In the genomic region with DNA sequence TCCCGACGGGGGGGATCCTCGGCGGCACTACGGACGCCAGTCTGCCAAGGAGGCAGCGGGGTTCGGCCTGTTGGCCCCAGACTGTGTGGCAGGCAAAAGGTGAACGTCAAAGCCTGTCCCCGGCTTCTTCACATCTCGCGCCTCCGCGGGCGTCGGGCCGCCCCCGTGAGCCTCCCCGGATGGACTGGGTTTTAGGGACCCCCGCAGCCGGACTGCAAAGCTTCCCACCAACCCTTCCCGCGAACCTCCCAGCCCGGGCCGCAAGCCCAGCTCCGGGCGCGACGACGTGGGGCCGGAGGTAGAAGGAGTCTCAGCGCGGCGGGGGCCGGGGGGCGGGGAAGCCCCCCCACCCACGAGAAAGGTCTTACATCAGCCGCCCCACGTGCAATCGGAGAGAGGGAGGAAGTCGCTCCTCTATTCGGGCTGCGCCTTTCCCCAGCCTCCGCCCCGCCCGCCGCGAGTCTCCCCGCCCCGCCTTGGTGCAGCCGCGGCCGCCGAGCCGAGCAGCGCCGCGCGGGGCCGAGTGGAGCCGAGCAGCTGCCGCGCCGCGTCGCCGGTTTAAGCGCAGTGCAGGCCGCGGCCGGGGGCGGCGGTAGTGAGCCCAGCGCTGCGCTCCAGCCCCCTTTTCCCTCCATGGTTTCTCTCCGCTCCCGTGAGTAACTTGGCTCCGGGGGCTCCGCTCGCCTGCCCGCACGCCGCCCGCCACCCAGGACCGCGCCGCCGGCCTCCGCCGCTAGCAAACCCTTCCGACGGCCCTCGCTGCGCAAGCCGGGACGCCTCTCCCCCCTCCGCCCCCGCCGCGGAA, we compare ENCODE assay signal across 1 cellular context.
TF ChIP-seq lines count a peak whose summit lies in the region.

A gene (plus strand): TSS at position 623 of the 805 bp plus-strand sequence. CDS start 215 bp downstream, outside the sequence.

TF ChIP-seq in K562, 482 proteins besides CTCF, POLR2A, EP300 and RAD21 (continued from another document):
- TF ChIP-seq KLF13 (tag; IDR thresholded peaks at IDR 0.05; ENCODE audit: borderline replicate concordance, low read depth) (peak; percentile 57; the same call in 1 of the 2 replicates), MEIS2 (IDR thresholded peaks at IDR 0.05; ENCODE audit: partially characterized antibody) (no peak), POLR2AphosphoS2 (IDR thresholded peaks at IDR 0.05; ENCODE audit: low read length) (no peak; the same call in 1 of the 2 replicates), TAL1 (IDR thresholded peaks at IDR 0.05) (no peak), ZNF384 (IDR thresholded peaks at IDR 0.05; ENCODE audit: low read depth, low read length) (no peak), PRPF4 (IDR thresholded peaks at IDR 0.05; ENCODE audit: insufficient read depth, low read depth, low read length, poor library complexity, severe bottlenecking) (no peak), E2F3 (CRISPR knock-in tag; IDR thresholded peaks at IDR 0.05) (peak; percentile 16; the same call in 1 of the 2 replicates), PRMT5 (CRISPR knock-in tag; IDR thresholded peaks at IDR 0.05) (no peak), KAT8 (IDR thresholded peaks at IDR 0.05; ENCODE audit: low read depth) (no peak), ASH1L (IDR thresholded peaks at IDR 0.05; ENCODE audit: borderline replicate concordance, low read depth, partially characterized antibody) (no peak), RB1 (IDR thresholded peaks at IDR 0.05; ENCODE audit: low read depth) (peak; percentile 93), ZNF589 (CRISPR knock-in tag; IDR thresholded peaks at IDR 0.05; ENCODE audit: low read depth) (no peak), SETDB1 (IDR thresholded peaks at IDR 0.05; ENCODE audit: low read length) (no peak), MIER1 (IDR thresholded peaks at IDR 0.05; ENCODE audit: low read depth) (no peak), NR1H2 (CRISPR knock-in tag; IDR thresholded peaks at IDR 0.05) (no peak), ZZZ3 (IDR thresholded peaks at IDR 0.05) (no peak), ZNF584 (CRISPR knock-in tag; IDR thresholded peaks at IDR 0.05; ENCODE audit: low read depth) (no peak), ETS2 (tag; IDR thresholded peaks at IDR 0.05; ENCODE audit: borderline replicate concordance, poor library complexity, severe bottlenecking) (no peak), NR2F6 (CRISPR knock-in tag; IDR thresholded peaks at IDR 0.05) (0 out of 2 replicates have a peak, but pooled peaks have one; percentile 38)
- TF ChIP-seq, protein P1, sequence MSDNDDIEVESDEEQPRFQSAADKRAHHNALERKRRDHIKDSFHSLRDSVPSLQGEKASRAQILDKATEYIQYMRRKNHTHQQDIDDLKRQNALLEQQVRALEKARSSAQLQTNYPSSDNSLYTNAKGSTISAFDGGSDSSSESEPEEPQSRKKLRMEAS (CRISPR knock-in tag; IDR thresholded peaks at IDR 0.05): peak; percentile 99
- TF ChIP-seq, protein P2, sequence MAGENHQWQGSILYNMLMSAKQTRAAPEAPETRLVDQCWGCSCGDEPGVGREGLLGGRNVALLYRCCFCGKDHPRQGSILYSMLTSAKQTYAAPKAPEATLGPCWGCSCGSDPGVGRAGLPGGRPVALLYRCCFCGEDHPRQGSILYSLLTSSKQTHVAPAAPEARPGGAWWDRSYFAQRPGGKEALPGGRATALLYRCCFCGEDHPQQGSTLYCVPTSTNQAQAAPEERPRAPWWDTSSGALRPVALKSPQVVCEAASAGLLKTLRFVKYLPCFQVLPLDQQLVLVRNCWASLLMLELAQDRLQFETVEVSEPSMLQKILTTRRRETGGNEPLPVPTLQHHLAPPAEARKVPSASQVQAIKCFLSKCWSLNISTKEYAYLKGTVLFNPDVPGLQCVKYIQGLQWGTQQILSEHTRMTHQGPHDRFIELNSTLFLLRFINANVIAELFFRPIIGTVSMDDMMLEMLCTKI (IDR thresholded peaks at IDR 0.05; ENCODE audit: partially characterized antibody): no peak
- TF ChIP-seq, protein P3, sequence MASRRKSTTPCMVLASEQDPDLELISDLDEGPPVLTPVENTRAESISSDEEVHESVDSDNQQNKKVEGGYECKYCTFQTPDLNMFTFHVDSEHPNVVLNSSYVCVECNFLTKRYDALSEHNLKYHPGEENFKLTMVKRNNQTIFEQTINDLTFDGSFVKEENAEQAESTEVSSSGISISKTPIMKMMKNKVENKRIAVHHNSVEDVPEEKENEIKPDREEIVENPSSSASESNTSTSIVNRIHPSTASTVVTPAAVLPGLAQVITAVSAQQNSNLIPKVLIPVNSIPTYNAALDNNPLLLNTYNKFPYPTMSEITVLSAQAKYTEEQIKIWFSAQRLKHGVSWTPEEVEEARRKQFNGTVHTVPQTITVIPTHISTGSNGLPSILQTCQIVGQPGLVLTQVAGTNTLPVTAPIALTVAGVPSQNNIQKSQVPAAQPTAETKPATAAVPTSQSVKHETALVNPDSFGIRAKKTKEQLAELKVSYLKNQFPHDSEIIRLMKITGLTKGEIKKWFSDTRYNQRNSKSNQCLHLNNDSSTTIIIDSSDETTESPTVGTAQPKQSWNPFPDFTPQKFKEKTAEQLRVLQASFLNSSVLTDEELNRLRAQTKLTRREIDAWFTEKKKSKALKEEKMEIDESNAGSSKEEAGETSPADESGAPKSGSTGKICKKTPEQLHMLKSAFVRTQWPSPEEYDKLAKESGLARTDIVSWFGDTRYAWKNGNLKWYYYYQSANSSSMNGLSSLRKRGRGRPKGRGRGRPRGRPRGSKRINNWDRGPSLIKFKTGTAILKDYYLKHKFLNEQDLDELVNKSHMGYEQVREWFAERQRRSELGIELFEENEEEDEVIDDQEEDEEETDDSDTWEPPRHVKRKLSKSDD (conservative IDR thresholded peaks at IDR 0.05; ENCODE audit: low read length): no peak; the same call in 1 of the 2 replicates
